8 cellular contexts compared by ENCODE assay signal in the genomic region with DNA sequence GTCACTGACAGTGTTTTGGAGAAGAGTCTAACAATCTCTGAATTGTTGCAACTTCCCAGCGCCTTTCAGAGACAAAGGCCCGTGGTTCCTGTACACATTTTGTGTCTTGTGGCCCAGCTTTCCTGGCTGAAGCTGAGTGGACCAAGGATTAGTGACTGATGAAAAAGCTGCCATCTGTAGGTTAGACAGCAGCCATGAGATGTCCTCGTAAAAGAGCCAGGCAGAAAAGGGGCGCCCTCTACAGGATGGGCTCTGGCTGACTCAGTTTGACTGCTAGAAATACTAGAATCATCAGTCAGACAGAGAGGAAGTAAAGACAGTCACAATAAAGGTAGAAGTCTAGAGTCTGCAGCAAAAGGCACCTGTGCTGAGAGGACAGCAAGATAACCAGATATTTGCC. TPM values are rescaled to one million over a fixed set of nuclear protein-coding genes. Genes with fewer than 3 reads are reported as not detected.
DNase-seq lines count a peak whose midpoint lies in the region; ATAC-seq and TF ChIP-seq lines count a peak whose summit lies in the region.

No MANE protein-coding gene starts in this region.

- H2AFZ ChIP-seq in mammary epithelial cell (ENCODE audit: low read depth, low read length) (no peak overlapping the region), mesenchymal stem cell (ENCODE audit: low read depth, low read length) (no peak overlapping the region)

- H3K79me2 ChIP-seq in mammary epithelial cell (ENCODE audit: insufficient read depth, low read length): no peaks in the 10 kb centered on the region

- in situ Hi-C loops in mammary epithelial cell (cut with MboI; ENCODE audit: low sequenced_read_pairs in 2 of 2): no loop called here

- 64% methylated on average over 4 of the region's 4 CpGs for WGBS in mammary epithelial cell (ENCODE audit: low coverage, missing lambda C conversion rate)
- 40% methylated on average over 4 of the region's 4 CpGs for WGBS in mesenchymal stem cell
- 57 to 59% methylated on average over 4 of the region's 4 CpGs for WGBS in thyroid gland, 2 donors

- dilution Hi-C loops in mammary epithelial cell (cut with HindIII; ENCODE audit: low sequenced_read_pairs): no loop called here

- peak in 2 of 4 experiments; percentile 52 to 60 for ATAC-seq in T-cell (replicated peaks in 1 of 4)
- ATAC-seq in HG03521 (IDR thresholded peaks at IDR 0.05; ENCODE audit: unreplicated experiment): no peak
- no peak for ATAC-seq in GM21717 (IDR thresholded peaks at IDR 0.05; ENCODE audit: unreplicated experiment)

- H3K4ac ChIP-seq in mesenchymal stem cell (ENCODE audit: low read depth in 1 of 2, low read length in 2 of 2): peak overlapping the region; percentile 52 to 94

- no peaks in the 10 kb centered on the region for H3K27me3 Mint-ChIP-seq in T-cell

- no peak for TF ChIP-seq POLR2A in thyroid gland (IDR thresholded peaks at IDR 0.05)

- H3K4me1 ChIP-seq in mammary epithelial cell (ENCODE audit: insufficient read depth, low read length) (peaks cover 35% of the 10 kb centered on the region), mesenchymal stem cell (ENCODE audit: control insufficient read depth, insufficient read depth, low read depth, low read length) (peaks cover 3% of the 10 kb centered on the region), thyroid gland (peaks cover 5 to 12% of the 10 kb centered on the region in 2 donors)

- H3K4me1 Mint-ChIP-seq in T-cell: no peaks in the 10 kb centered on the region

- H3K27ac Mint-ChIP-seq in T-cell: no peak overlapping the region

- peak overlapping the region; percentile 27 for H2AK5ac ChIP-seq in mesenchymal stem cell (ENCODE audit: low read length, severe bottlenecking)

- TF ChIP-seq CTCF in mammary epithelial cell (conservative IDR thresholded peaks at IDR 0.05 in 1 of 2, IDR thresholded peaks at IDR 0.05 in 1 of 2; ENCODE audit: extremely low read depth in 1 of 2, insufficient read depth in 1 of 2, low read depth in 1 of 2, low read length in 2 of 2) (peak; percentile 32 to 56), thyroid gland (IDR thresholded peaks at IDR 0.05) (peak in 1 of 6 experiments; percentile 15)

- H3K4me3 Mint-ChIP-seq in T-cell: no peak overlapping the region

- no peak overlapping the region for H2BK5ac ChIP-seq in mesenchymal stem cell (ENCODE audit: low read depth, low read length, poor library complexity, severe bottlenecking)

- H4K91ac ChIP-seq in mesenchymal stem cell (ENCODE audit: low read length): no peak overlapping the region

- CTCF ChIA-PET in T-cell (lab: Charles Lee): no interaction called here
- CTCF ChIA-PET in mammary epithelial cell (lab: Charles Lee; ENCODE audit: low non-redundant PET): no interaction called here

- no peaks in the 10 kb centered on the region for H3K79me1 ChIP-seq in mesenchymal stem cell (replicated peaks; ENCODE audit: low read length, poor library complexity, severe bottlenecking)

- H3K9ac ChIP-seq in mammary epithelial cell (ENCODE audit: insufficient read depth, low read length) (no peak overlapping the region), mesenchymal stem cell (ENCODE audit: low read length) (peak overlapping the region; percentile 64)

- H3K4me2 ChIP-seq in mammary epithelial cell (ENCODE audit: insufficient read depth, low read depth, low read length) (peak overlapping the region; percentile 70), mesenchymal stem cell (ENCODE audit: low read length, poor library complexity, severe bottlenecking) (no peak overlapping the region)

- H2BK120ac ChIP-seq in mesenchymal stem cell (ENCODE audit: low read depth, low read length): no peak overlapping the region

- no peaks in the 10 kb centered on the region for H3K36me3 Mint-ChIP-seq in T-cell

- H3K23ac ChIP-seq in mesenchymal stem cell (ENCODE audit: low read length in 2 of 2): no peak overlapping the region

- no TSS peak for BruUV-seq in mammary epithelial cell (replicated peaks; lab: Mats Ljungman, UMichigan)

- no peaks in the 10 kb centered on the region for H3K9me3 Mint-ChIP-seq in T-cell

- no peak overlapping the region for H4K8ac ChIP-seq in mesenchymal stem cell (ENCODE audit: low read length)

- no peaks in the 10 kb centered on the region for H3K9me3 ChIP-seq in mammary epithelial cell (replicated peaks; ENCODE audit: insufficient read depth, low read length)
- no peaks in the 10 kb centered on the region for H3K9me3 ChIP-seq in mesenchymal stem cell (ENCODE audit: control insufficient read depth, low read length)
- H3K9me3 ChIP-seq in thyroid gland: no peaks in the 10 kb centered on the region

- no peak overlapping the region for H3K4me3 ChIP-seq in mammary epithelial cell (replicated peaks in 1 of 3; ENCODE audit: insufficient read depth in 1 of 3, low read depth in 2 of 3, low read length in 3 of 3)
- no peak overlapping the region for H3K4me3 ChIP-seq in mesenchymal stem cell (ENCODE audit: insufficient read depth in 1 of 2, low read depth in 1 of 2, low read length in 2 of 2)
- H3K4me3 ChIP-seq in thyroid gland (replicated peaks in 1 of 3): no peak overlapping the region

- intact Hi-C loops in mammary epithelial cell (cut with micrococcal nuclease): loop anchor here (1.0 kb wide), 2 partner anchors 16 to 26 kb away; a partner anchor contains a TSS
- intact Hi-C loops in thyroid gland (cut with DNase I): no loop called here

- DNase-seq in COR-L47 (lab: John Stamatoyannopoulos, UW): peak; percentile 35
- DNase-seq in HuH-7 (ENCODE audit: low spot score): peak; percentile 39
- DNase-seq in T-cell: peak in 27 of 34 experiments; percentile 7 to 44 (median 21)
- peak; percentile 45 for DNase-seq in mammary epithelial cell
- peak; percentile 54 for DNase-seq in mesenchymal stem cell
- DNase-seq in thyroid gland: peak in 1 of 2 donors; percentile 6

- POLR2A ChIA-PET in T-cell (lab: Charles Lee): no interaction called here

- peak overlapping the region; percentile 47 to 78 for H3K18ac ChIP-seq in mesenchymal stem cell (ENCODE audit: low read depth in 1 of 2, low read length in 2 of 2)

- H2BK12ac ChIP-seq in mesenchymal stem cell (ENCODE audit: low read length in 2 of 2): peak overlapping the region; percentile 61 to 77

- H3K27me3 ChIP-seq in mammary epithelial cell (ENCODE audit: insufficient read depth, low read length) (no peaks in the 10 kb centered on the region), mesenchymal stem cell (ENCODE audit: control insufficient read depth in 1 of 2, insufficient read depth in 1 of 2, low read length in 2 of 2) (no peaks in the 10 kb centered on the region), thyroid gland (no peaks in the 10 kb centered on the region)

- no peak overlapping the region for H2BK15ac ChIP-seq in mesenchymal stem cell (ENCODE audit: low read depth, poor library complexity, severe bottlenecking)

- H3K36me3 ChIP-seq in mammary epithelial cell (ENCODE audit: insufficient read depth, low read length) (no peaks in the 10 kb centered on the region), mesenchymal stem cell (ENCODE audit: control insufficient read depth in 1 of 2, insufficient read depth in 2 of 2, low read depth in 1 of 2, low read length in 2 of 2) (no peaks in the 10 kb centered on the region), thyroid gland (no peaks in the 10 kb centered on the region)

- no peak overlapping the region for H3K14ac ChIP-seq in mesenchymal stem cell (ENCODE audit: low read length in 2 of 2)

- no peaks in the 10 kb centered on the region for H4K20me1 ChIP-seq in mammary epithelial cell (ENCODE audit: insufficient read depth, low read length)

- H3K27ac ChIP-seq in mammary epithelial cell (ENCODE audit: insufficient read depth, low read depth, low read length): peak overlapping the region; percentile 58
- H3K27ac ChIP-seq in mesenchymal stem cell (ENCODE audit: low read length, poor library complexity, severe bottlenecking): no peak overlapping the region
- peak overlapping the region in 2 of 3 donors; percentile 43 to 50 for H3K27ac ChIP-seq in thyroid gland

RNA-seq across cellular contexts. Expression of a gene that starts 26.5 kb away (rescaled TPM):
- total RNA-seq in T-cell (10 to 100 TPM; 30.8 to 32.6 (median 31.8) TPM), mammary epithelial cell (10 to 100 TPM; 65.3 to 83.9 TPM), thyroid gland (100 to 1,000 TPM; 102 to 208 (median 129) TPM)
- polyA plus RNA-seq in mammary epithelial cell: 27.7 TPM
- polyA minus RNA-seq in mammary epithelial cell: 178 TPM
- 22.2 TPM for polyA plus RNA-seq in mesenchymal stem cell (2013, experiment 1 of 2)
- polyA plus RNA-seq in mesenchymal stem cell (2013, experiment 2 of 2): 20.6 TPM
